1 cellular context compared by ENCODE assay signal in the genomic region with DNA sequence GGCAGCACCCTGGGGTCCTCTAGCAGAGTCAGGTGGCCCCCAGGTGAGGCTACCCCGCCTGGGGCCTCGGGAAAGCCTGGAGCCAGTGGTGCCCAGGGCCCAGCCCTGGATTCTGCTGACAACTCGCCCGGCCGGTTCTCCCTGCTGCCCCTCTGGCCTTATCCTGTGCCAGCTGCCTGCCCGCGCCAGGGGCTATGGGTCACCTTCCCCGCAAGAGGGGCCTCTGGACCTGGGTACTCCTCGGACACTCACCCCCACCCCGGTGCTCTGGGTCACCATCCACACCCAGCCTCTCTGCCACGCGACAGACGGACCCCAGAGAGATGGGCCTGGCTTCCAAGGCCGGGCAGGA.
TF ChIP-seq lines count a peak whose summit lies in the region.

No MANE protein-coding gene starts in this region.

TF ChIP-seq in HCT116, 20 proteins besides CTCF, POLR2A, EP300 and RAD21:
- TF ChIP-seq, protein P1, sequence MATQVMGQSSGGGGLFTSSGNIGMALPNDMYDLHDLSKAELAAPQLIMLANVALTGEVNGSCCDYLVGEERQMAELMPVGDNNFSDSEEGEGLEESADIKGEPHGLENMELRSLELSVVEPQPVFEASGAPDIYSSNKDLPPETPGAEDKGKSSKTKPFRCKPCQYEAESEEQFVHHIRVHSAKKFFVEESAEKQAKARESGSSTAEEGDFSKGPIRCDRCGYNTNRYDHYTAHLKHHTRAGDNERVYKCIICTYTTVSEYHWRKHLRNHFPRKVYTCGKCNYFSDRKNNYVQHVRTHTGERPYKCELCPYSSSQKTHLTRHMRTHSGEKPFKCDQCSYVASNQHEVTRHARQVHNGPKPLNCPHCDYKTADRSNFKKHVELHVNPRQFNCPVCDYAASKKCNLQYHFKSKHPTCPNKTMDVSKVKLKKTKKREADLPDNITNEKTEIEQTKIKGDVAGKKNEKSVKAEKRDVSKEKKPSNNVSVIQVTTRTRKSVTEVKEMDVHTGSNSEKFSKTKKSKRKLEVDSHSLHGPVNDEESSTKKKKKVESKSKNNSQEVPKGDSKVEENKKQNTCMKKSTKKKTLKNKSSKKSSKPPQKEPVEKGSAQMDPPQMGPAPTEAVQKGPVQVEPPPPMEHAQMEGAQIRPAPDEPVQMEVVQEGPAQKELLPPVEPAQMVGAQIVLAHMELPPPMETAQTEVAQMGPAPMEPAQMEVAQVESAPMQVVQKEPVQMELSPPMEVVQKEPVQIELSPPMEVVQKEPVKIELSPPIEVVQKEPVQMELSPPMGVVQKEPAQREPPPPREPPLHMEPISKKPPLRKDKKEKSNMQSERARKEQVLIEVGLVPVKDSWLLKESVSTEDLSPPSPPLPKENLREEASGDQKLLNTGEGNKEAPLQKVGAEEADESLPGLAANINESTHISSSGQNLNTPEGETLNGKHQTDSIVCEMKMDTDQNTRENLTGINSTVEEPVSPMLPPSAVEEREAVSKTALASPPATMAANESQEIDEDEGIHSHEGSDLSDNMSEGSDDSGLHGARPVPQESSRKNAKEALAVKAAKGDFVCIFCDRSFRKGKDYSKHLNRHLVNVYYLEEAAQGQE (IDR thresholded peaks at IDR 0.05; ENCODE audit: low read depth), result no peak
- TF ChIP-seq FOSL1 (IDR thresholded peaks at IDR 0.05; ENCODE audit: low read depth), result no peak
- TF ChIP-seq YY1 (IDR thresholded peaks at IDR 0.05; ENCODE audit: extremely low read depth, insufficient replicate concordance, low read depth, low read length), result no peak
- TF ChIP-seq SRF (IDR thresholded peaks at IDR 0.05; ENCODE audit: low read depth), result no peak
- TF ChIP-seq ZFX (IDR thresholded peaks at IDR 0.05), result no peak
- no peak for TF ChIP-seq EGR1 (IDR thresholded peaks at IDR 0.05; ENCODE audit: low read depth)
